27 cellular contexts compared by ENCODE assay signal in the genomic region with DNA sequence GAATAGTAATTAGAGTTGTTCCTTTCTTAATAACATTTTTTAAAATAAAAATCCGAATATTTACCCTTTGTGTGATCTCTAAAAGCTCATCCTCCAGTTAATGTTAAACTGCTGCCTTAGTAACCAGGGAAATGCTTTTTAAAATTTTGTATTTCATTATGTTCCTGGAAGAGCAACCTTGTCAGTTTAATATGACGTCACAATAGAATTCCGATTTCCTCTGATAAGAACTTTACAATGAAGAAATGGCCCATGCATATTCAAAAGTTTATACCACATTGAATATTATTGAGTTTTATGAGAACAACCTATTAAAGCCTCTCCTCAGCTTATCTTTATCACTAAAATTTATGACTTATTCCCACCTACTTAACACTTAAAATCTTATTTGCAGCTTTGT.
"Had no signal": no experiment of that assay in that cellular context is flagged by ENCODE, and none has a peak within 500 bp of the region (broad histone marks: within the 10 kb centered on the region; RNA-seq: fewer than 3 reads in every experiment).

No MANE protein-coding gene starts in this region.

- H3K9me3 ChIP-seq: stomach, suprapubic skin, testis, thoracic aorta, thyroid gland, tibial artery, tibial nerve, transverse colon, upper lobe of left lung, upper lobe of right lung, uterus, vagina had no signal

- ATAC-seq: stimulated activated effector memory CD8-positive, alpha-beta T cell treated with anti-CD3 and anti-CD28 coated beads, Interleukin-12 subunit alpha, Interleukin-12 subunit beta, amount 100 ng/mL, for 72 hours; stimulated activated memory B cell treated with anti-CD40 and anti-IgM and Interleukin-4, amounts not matched to agents 10 μg/mL and 1 μg/mL and 100 μg/mL, for 72 hours; stimulated activated naive B cell treated with anti-CD40 and anti-IgM and Interleukin-4, amounts not matched to agents 10 μg/mL and 1 μg/mL and 100 μg/mL, for 72 hours; stimulated activated naive CD8-positive, alpha-beta T cell treated with anti-CD3 and anti-CD28 coated beads, Interleukin-15, amount 100 ng/mL, for 72 hours; stimulated activated naive CD8-positive, alpha-beta T cell treated with anti-CD3 and anti-CD28 coated beads, Interleukin-15, Interleukin-2, amounts not matched to agents 100 U/mL and 50 U/mL, for 24 hours; upper lobe of right lung had no signal

- H3K27me3 ChIP-seq: stomach, suprapubic skin, testis, thyroid gland, tibial artery, tibial nerve, transverse colon, upper lobe of left lung, upper lobe of right lung, uterus, vagina had no signal

- H3K4me3 ChIP-seq: stomach, suprapubic skin, testis, thoracic aorta, thyroid gland, tibial artery, tibial nerve, transverse colon, upper lobe of left lung, upper lobe of right lung, uterus, vagina had no signal

- DNase-seq: stimulated activated CD4-positive, alpha-beta T cell treated with anti-CD3 and anti-CD28 coated beads, Interleukin-2, amount 100 ng/mL, for 48 hours; stimulated activated CD4-positive, alpha-beta T cell treated with anti-CD3 and anti-CD28 coated beads, Interleukin-4, amount 100 ng/mL, for 1 hour; stimulated activated CD4-positive, alpha-beta T cell treated with anti-CD3 and anti-CD28 coated beads, Interleukin-4, amount 100 ng/mL, for 24 hours; stimulated activated CD4-positive, alpha-beta T cell treated with anti-CD3 and anti-CD28 coated beads, Interleukin-4, amount 100 ng/mL, for 4 hours; stimulated activated CD8-positive, alpha-beta memory T cell treated with anti-CD3 and anti-CD28 coated beads, Interleukin-4, amount 100 ng/mL, for 48 hours; stimulated activated naive B cell treated with anti-CD40 and anti-IgM and Interleukin-4, amounts not matched to agents 10 μg/mL and 1 μg/mL and 100 μg/mL, for 72 hours; stimulated activated naive CD4-positive, alpha-beta T cell; stimulated activated naive CD4-positive, alpha-beta T cell treated with Interleukin-2 at 50 U/mL for 16 hours; stimulated activated naive CD8-positive, alpha-beta T cell treated with anti-CD3 and anti-CD28 coated beads, Interleukin-15, amount 100 ng/mL, for 72 hours; stimulated activated naive CD8-positive, alpha-beta T cell treated with anti-CD3 and anti-CD28 coated beads, Interleukin-15, Interleukin-2, amounts not matched to agents 100 U/mL and 50 U/mL, for 24 hours; stomach; substantia nigra; testis; thyroid gland; tibial artery; transverse colon; trophoblast cell; upper lobe of left lung; upper lobe of right lung; uterus had no signal

- H3K36me3 ChIP-seq: stomach, suprapubic skin, thoracic aorta, thyroid gland, tibial artery, tibial nerve, transverse colon, upper lobe of left lung, upper lobe of right lung, uterus, vagina had no signal

- FAIRE-seq: urothelium cell line had no signal

- H3K4me1 ChIP-seq: stomach, suprapubic skin, testis, thyroid gland, tibial artery, transverse colon, upper lobe of left lung, upper lobe of right lung, uterus, vagina had no signal

- H3K27ac ChIP-seq: stomach, suprapubic skin, testis, thoracic aorta, thyroid gland, tibial artery, tibial nerve, transverse colon, upper lobe of left lung, upper lobe of right lung, uterus, vagina had no signal
